In the genomic region with DNA sequence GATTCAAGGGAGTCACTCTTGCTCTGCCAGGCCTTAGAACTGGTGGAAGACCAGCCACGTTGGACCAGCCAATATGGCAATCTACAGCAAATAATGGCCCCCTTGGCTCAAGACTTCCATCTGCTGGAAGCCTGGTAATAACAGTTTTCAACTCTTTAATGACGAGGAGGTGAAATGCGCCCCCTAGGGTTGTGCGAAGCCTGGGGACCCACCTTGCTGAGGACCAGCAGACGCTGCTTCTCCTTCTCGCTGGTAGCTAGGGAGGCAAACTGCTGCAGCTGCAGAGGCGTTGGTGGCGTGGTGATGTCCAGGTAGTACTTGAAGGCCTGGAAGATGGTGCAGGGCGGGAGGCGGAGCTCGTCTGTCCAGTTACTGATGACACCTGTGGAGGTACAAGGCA, we compare ENCODE assay signal across 1 cellular context.
TF ChIP-seq lines count a peak whose summit lies in the region.

No MANE protein-coding gene starts in this region.

TF ChIP-seq in WTC11, 78 proteins besides CTCF, POLR2A, EP300 and RAD21 (continued from another document):
- TF ChIP-seq, protein P1, sequence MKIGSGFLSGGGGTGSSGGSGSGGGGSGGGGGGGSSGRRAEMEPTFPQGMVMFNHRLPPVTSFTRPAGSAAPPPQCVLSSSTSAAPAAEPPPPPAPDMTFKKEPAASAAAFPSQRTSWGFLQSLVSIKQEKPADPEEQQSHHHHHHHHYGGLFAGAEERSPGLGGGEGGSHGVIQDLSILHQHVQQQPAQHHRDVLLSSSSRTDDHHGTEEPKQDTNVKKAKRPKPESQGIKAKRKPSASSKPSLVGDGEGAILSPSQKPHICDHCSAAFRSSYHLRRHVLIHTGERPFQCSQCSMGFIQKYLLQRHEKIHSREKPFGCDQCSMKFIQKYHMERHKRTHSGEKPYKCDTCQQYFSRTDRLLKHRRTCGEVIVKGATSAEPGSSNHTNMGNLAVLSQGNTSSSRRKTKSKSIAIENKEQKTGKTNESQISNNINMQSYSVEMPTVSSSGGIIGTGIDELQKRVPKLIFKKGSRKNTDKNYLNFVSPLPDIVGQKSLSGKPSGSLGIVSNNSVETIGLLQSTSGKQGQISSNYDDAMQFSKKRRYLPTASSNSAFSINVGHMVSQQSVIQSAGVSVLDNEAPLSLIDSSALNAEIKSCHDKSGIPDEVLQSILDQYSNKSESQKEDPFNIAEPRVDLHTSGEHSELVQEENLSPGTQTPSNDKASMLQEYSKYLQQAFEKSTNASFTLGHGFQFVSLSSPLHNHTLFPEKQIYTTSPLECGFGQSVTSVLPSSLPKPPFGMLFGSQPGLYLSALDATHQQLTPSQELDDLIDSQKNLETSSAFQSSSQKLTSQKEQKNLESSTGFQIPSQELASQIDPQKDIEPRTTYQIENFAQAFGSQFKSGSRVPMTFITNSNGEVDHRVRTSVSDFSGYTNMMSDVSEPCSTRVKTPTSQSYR (CRISPR knock-in tag; IDR thresholded peaks at IDR 0.05) = no peak
- TF ChIP-seq NFATC4 (CRISPR knock-in tag; IDR thresholded peaks at IDR 0.05) (no peak), SMAD3 (CRISPR knock-in tag; IDR thresholded peaks at IDR 0.05; ENCODE audit: borderline replicate concordance) (no peak), SOX15 (CRISPR knock-in tag; IDR thresholded peaks at IDR 0.05) (no peak), NR2C2 (CRISPR knock-in tag; IDR thresholded peaks at IDR 0.05) (no peak), IRF2 (CRISPR knock-in tag; IDR thresholded peaks at IDR 0.05; ENCODE audit: borderline replicate concordance, low read depth) (no peak)
